10 cellular contexts compared by ENCODE assay signal in the genomic region with DNA sequence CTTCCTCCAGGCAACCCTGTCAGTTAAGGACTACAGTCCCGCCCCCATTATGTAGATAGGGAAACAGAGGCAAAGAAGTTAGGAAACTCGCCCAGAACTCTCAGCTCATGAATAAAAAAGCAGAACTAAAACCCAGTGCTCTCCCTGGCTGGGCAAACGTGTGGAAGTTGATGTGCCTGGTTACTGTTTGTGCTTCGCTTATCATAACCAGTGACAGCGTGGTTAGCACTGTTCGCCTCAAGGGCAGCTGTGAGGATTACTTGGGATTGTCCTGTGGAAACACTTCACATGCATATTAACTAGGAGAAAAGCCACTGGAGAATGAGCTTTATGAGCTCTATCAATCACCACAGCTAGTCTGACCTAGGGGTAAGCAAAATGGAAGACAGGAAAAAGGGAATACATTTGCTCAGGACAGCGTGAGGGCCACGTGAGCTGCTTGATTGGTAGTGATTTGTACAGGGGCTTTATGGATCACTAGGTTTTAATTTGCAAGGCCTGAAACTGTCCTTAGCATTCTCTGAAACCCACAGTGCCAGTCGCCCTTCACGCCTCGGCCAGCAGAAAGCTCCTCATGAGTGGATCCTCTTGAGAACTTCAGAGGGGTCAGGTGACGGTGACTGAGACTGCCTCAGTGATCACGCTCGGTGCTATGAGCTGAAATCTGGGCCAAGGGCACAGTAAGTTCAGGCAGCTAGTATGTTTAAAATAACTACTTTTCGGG. TPM values are rescaled to one million over a fixed set of nuclear protein-coding genes. Genes with fewer than 3 reads are reported as not detected.
DNase-seq lines count a peak whose midpoint lies in the region; ATAC-seq and TF ChIP-seq lines count a peak whose summit lies in the region.
"Had no signal": no experiment of that assay in that cellular context is flagged by ENCODE, and none has a peak within 500 bp of the region (broad histone marks: within the 10 kb centered on the region; RNA-seq: fewer than 3 reads in every experiment).

No MANE protein-coding gene starts in this region.

- H3K4me1 ChIP-seq in HUES48 (ENCODE audit: control insufficient read depth, insufficient read depth, low read length) (0 out of 2 replicates have a peak, but pooled peaks cover 5% of the 10 kb centered on the region), right cardiac atrium (ENCODE audit: control insufficient read depth, insufficient read depth, low read length) (peaks cover 9% of the 10 kb centered on the region), gastroesophageal sphincter (peaks cover 0 to 16% (median 0%) of the 10 kb centered on the region in 3 donors)
- H3K4me1 ChIP-seq: pancreas had no signal

- WGBS in right cardiac atrium = 68% methylated on average over 15 of the region's 15 CpGs
- 58 to 69% methylated on average over 7 to 15 of the region's 15 CpGs for WGBS in gastroesophageal sphincter (ENCODE audit: low coverage in 1 of 2), 2 donors

- H3K4me1 Mint-ChIP-seq in stimulated activated memory B cell treated with anti-CD40 and anti-IgM and Interleukin-4, amounts not matched to agents 10 μg/mL and 1 μg/mL and 100 μg/mL, for 72 hours = peaks cover 10% of the 10 kb centered on the region

- TF ChIP-seq EP300 in gastroesophageal sphincter (IDR thresholded peaks at IDR 0.05) = no peak

- peak overlapping the region; percentile 8 for H3K27ac ChIP-seq in HUES48 (ENCODE audit: low read depth, low read length)
- H3K27ac ChIP-seq in right cardiac atrium (ENCODE audit: low read length) = peak overlapping the region; percentile 16
- peak overlapping the region in 2 of 4 donors; percentile 21 for H3K27ac ChIP-seq in gastroesophageal sphincter
- H3K27ac ChIP-seq: KMS-11, pancreas had no signal

- intact Hi-C loops in right cardiac atrium (cut with DNase I) = no loop called here

- H3K36me3 Mint-ChIP-seq in stimulated activated memory B cell treated with anti-CD40 and anti-IgM and Interleukin-4, amounts not matched to agents 10 μg/mL and 1 μg/mL and 100 μg/mL, for 72 hours = peaks cover 56% of the 10 kb centered on the region
- H3K36me3 Mint-ChIP-seq: activated naive CD8-positive, alpha-beta T cell had no signal

- TF ChIP-seq CTCF in GM13977 (IDR thresholded peaks at IDR 0.05; ENCODE audit: extremely low read depth, insufficient read depth, missing control alignments) (no peak), gastroesophageal sphincter (IDR thresholded peaks at IDR 0.05) (no peak)

- no peaks in the 10 kb centered on the region for H3K27me3 Mint-ChIP-seq in stimulated activated memory B cell treated with anti-CD40 and anti-IgM and Interleukin-4, amounts not matched to agents 10 μg/mL and 1 μg/mL and 100 μg/mL, for 72 hours
- H3K27me3 Mint-ChIP-seq: activated naive CD8-positive, alpha-beta T cell had no signal

- H3K9me3 ChIP-seq in HUES48 (ENCODE audit: control insufficient read depth, insufficient read depth, low read length) (no peaks in the 10 kb centered on the region), right cardiac atrium (ENCODE audit: control insufficient read depth, low read length) (no peaks in the 10 kb centered on the region), gastroesophageal sphincter (no peaks in the 10 kb centered on the region)
- H3K9me3 ChIP-seq: pancreas had no signal

- H3K36me3 ChIP-seq in HUES48 (ENCODE audit: control insufficient read depth, insufficient read depth, low read length) (peaks cover 38% of the 10 kb centered on the region), gastroesophageal sphincter (peaks cover 0 to 69% of the 10 kb centered on the region in 2 donors)

- TF ChIP-seq POLR2A in gastroesophageal sphincter (IDR thresholded peaks at IDR 0.05) = no peak

- H3K27ac Mint-ChIP-seq in stimulated activated memory B cell treated with anti-CD40 and anti-IgM and Interleukin-4, amounts not matched to agents 10 μg/mL and 1 μg/mL and 100 μg/mL, for 72 hours = peak overlapping the region; percentile 30
- H3K27ac Mint-ChIP-seq: activated naive CD8-positive, alpha-beta T cell had no signal

- peak; percentile 26 to 39 for ATAC-seq in right cardiac atrium
- ATAC-seq in stimulated activated memory B cell treated with anti-CD40 and anti-IgM and Interleukin-4, amounts not matched to agents 10 μg/mL and 1 μg/mL and 100 μg/mL, for 72 hours = peak; percentile 59
- no peak for ATAC-seq in gastroesophageal sphincter

- H3K27me3 ChIP-seq in HUES48 (ENCODE audit: control insufficient read depth, insufficient read depth, low read length) (no peaks in the 10 kb centered on the region), right cardiac atrium (ENCODE audit: control insufficient read depth, insufficient read depth) (no peaks in the 10 kb centered on the region), gastroesophageal sphincter (no peaks in the 10 kb centered on the region)
- H3K27me3 ChIP-seq: pancreas had no signal

- no peak overlapping the region for H3K9ac ChIP-seq in HUES48 (ENCODE audit: low read depth, low read length)
- H3K9ac ChIP-seq: KMS-11 had no signal

- no peaks in the 10 kb centered on the region for H3K9me3 Mint-ChIP-seq in stimulated activated memory B cell treated with anti-CD40 and anti-IgM and Interleukin-4, amounts not matched to agents 10 μg/mL and 1 μg/mL and 100 μg/mL, for 72 hours

- H3K4me3 ChIP-seq in HUES48 (ENCODE audit: low read depth, low read length) (no peak overlapping the region), right cardiac atrium (ENCODE audit: low read length) (no peak overlapping the region), gastroesophageal sphincter (no peak overlapping the region)
- H3K4me3 ChIP-seq: pancreas had no signal

- no peak overlapping the region for H3K4me3 Mint-ChIP-seq in stimulated activated memory B cell treated with anti-CD40 and anti-IgM and Interleukin-4, amounts not matched to agents 10 μg/mL and 1 μg/mL and 100 μg/mL, for 72 hours
- H3K4me3 Mint-ChIP-seq: activated naive CD8-positive, alpha-beta T cell had no signal

- in situ Hi-C loops in GM13977 (cut with MboI; ENCODE audit: low pct_unique_long_range_greater_than_20kb, low sequenced_read_pairs, unreplicated experiment) = no loop called here

- DNase-seq in SKM-1 (lab: John Stamatoyannopoulos, UW; ENCODE audit: unreplicated experiment) (peak; percentile 14), right cardiac atrium (peak in 2 of 3 donors; percentile 14 to 48), GM13977 (ENCODE audit: low spot score) (no peak), mesenteric fat pad (ENCODE audit: low spot score) (no peak)
- DNase-seq: pancreas had no signal

RNA-seq across cellular contexts. Expression of a gene that starts 19.9 kb away (rescaled TPM):
- 10 to 100 TPM; 11.2 to 17.0 (median 12.8) TPM for total RNA-seq in right cardiac atrium
- 22.3 TPM for polyA plus RNA-seq in right cardiac atrium
- 10 to 100 TPM; 14.3 to 47.9 (median 24.5) TPM for total RNA-seq in gastroesophageal sphincter
- total RNA-seq in mesenteric fat pad = 16.6 TPM

RNA-seq across cellular contexts. Expression of a gene that starts 20.1 kb away (rescaled TPM):
- total RNA-seq in right cardiac atrium (10 to 100 TPM; 29.1 to 37.5 (median 32.7) TPM), gastroesophageal sphincter (100 to 1,000 TPM in 1 of 4 donors, 10 to 100 TPM in 3; 55.6 to 105 (median 69.9) TPM), mesenteric fat pad (56.2 TPM)
- 15.2 TPM for polyA plus RNA-seq in right cardiac atrium

Comparison
In these comparisons a context has a peak if more than half of its experiments do, and no peak if none do; other contexts are left out.
1. DNase-seq: peak in SKM-1 (single experiment) and right cardiac atrium (2 of 3); none in GM13977 (single experiment) and mesenteric fat pad (single experiment).